ENCODE assay signal across 1 cellular context in the genomic region with DNA sequence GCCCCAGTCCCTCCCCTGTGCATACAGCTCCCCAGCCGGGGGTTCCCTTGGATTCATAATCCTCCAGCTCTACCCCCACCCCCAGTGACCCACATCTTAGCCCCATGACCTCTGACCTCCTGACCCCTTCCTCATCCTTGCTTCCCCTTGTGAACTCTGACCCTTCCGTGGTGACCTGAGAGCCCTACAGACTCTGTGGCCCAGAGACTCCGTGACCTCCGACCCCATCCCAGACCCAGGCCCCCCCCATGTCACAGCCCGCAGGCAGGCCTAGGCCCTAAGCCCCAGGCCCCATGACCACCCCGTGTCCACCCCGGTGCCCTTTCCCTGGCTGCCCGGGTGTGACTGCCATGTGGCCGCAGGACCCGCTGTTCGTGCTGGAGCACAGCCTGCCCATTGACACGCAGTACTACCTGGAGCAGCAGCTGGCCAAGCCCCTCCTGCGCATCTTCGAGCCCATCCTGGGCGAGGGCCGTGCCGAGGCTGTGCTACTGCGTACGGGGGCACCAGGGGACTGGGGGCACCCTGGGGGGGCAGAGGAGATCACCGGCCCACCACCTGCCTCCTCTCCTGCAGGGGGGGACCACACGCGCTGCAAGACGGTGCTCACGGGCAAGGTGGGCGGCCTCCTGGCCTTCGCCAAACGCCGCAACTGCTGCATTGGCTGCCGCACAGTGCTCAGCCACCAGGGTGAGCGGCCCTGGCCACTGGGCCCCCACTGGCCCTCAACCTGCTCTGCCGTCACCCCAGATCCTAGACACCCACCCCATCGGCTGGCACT.
TF ChIP-seq lines count a peak whose summit lies in the region.

No MANE protein-coding gene starts in this region.

TF ChIP-seq in HEK293, 187 proteins besides CTCF, POLR2A, EP300 and RAD21:
- TF ChIP-seq BCL11A (tag by site-specific recombination; IDR thresholded peaks at IDR 0.05; ENCODE audit: low read depth), result peak; percentile 100
- TF ChIP-seq GLIS2 (tag by site-specific recombination; IDR thresholded peaks at IDR 0.05), result peak; percentile 69; the same call in 1 of the 2 replicates
- no peak for TF ChIP-seq ZNF138 (tag by site-specific recombination; IDR thresholded peaks at IDR 0.05; ENCODE audit: borderline replicate concordance)
- TF ChIP-seq ZFP41 (tag by site-specific recombination; IDR thresholded peaks at IDR 0.05; ENCODE audit: borderline replicate concordance), result no peak
- TF ChIP-seq, protein P1, sequence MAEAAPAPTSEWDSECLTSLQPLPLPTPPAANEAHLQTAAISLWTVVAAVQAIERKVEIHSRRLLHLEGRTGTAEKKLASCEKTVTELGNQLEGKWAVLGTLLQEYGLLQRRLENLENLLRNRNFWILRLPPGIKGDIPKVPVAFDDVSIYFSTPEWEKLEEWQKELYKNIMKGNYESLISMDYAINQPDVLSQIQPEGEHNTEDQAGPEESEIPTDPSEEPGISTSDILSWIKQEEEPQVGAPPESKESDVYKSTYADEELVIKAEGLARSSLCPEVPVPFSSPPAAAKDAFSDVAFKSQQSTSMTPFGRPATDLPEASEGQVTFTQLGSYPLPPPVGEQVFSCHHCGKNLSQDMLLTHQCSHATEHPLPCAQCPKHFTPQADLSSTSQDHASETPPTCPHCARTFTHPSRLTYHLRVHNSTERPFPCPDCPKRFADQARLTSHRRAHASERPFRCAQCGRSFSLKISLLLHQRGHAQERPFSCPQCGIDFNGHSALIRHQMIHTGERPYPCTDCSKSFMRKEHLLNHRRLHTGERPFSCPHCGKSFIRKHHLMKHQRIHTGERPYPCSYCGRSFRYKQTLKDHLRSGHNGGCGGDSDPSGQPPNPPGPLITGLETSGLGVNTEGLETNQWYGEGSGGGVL (tag by site-specific recombination; IDR thresholded peaks at IDR 0.05), result 0 out of 2 replicates have a peak, but pooled peaks have one; percentile 10
- TF ChIP-seq, protein P2, sequence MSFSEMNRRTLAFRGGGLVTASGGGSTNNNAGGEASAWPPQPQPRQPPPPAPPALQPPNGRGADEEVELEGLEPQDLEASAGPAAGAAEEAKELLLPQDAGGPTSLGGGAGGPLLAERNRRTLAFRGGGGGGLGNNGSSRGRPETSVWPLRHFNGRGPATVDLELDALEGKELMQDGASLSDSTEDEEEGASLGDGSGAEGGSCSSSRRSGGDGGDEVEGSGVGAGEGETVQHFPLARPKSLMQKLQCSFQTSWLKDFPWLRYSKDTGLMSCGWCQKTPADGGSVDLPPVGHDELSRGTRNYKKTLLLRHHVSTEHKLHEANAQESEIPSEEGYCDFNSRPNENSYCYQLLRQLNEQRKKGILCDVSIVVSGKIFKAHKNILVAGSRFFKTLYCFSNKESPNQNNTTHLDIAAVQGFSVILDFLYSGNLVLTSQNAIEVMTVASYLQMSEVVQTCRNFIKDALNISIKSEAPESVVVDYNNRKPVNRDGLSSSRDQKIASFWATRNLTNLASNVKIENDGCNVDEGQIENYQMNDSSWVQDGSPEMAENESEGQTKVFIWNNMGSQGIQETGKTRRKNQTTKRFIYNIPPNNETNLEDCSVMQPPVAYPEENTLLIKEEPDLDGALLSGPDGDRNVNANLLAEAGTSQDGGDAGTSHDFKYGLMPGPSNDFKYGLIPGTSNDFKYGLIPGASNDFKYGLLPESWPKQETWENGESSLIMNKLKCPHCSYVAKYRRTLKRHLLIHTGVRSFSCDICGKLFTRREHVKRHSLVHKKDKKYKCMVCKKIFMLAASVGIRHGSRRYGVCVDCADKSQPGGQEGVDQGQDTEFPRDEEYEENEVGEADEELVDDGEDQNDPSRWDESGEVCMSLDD (tag by site-specific recombination; IDR thresholded peaks at IDR 0.05), result peak; percentile 72
- TF ChIP-seq KLF9 (tag by site-specific recombination; IDR thresholded peaks at IDR 0.05; ENCODE audit: low read depth), result no peak
- TF ChIP-seq, protein P3, sequence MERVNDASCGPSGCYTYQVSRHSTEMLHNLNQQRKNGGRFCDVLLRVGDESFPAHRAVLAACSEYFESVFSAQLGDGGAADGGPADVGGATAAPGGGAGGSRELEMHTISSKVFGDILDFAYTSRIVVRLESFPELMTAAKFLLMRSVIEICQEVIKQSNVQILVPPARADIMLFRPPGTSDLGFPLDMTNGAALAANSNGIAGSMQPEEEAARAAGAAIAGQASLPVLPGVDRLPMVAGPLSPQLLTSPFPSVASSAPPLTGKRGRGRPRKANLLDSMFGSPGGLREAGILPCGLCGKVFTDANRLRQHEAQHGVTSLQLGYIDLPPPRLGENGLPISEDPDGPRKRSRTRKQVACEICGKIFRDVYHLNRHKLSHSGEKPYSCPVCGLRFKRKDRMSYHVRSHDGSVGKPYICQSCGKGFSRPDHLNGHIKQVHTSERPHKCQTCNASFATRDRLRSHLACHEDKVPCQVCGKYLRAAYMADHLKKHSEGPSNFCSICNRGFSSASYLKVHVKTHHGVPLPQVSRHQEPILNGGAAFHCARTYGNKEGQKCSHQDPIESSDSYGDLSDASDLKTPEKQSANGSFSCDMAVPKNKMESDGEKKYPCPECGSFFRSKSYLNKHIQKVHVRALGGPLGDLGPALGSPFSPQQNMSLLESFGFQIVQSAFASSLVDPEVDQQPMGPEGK (tag by site-specific recombination; IDR thresholded peaks at IDR 0.05), result peak; percentile 51; the same call in 1 of the 2 replicates
- peak; percentile 68; the same call in 1 of the 2 replicates for TF ChIP-seq ZBTB7A (tag by site-specific recombination; IDR thresholded peaks at IDR 0.05; ENCODE audit: low read depth)
- TF ChIP-seq, protein P4, sequence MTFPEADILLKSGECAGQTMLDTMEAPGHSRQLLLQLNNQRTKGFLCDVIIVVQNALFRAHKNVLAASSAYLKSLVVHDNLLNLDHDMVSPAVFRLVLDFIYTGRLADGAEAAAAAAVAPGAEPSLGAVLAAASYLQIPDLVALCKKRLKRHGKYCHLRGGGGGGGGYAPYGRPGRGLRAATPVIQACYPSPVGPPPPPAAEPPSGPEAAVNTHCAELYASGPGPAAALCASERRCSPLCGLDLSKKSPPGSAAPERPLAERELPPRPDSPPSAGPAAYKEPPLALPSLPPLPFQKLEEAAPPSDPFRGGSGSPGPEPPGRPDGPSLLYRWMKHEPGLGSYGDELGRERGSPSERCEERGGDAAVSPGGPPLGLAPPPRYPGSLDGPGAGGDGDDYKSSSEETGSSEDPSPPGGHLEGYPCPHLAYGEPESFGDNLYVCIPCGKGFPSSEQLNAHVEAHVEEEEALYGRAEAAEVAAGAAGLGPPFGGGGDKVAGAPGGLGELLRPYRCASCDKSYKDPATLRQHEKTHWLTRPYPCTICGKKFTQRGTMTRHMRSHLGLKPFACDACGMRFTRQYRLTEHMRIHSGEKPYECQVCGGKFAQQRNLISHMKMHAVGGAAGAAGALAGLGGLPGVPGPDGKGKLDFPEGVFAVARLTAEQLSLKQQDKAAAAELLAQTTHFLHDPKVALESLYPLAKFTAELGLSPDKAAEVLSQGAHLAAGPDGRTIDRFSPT (tag by site-specific recombination; IDR thresholded peaks at IDR 0.05), result peak; percentile 58
- 0 out of 2 replicates have a peak, but pooled peaks have one; percentile 63 for TF ChIP-seq KLF1 (tag by site-specific recombination; IDR thresholded peaks at IDR 0.05)
- TF ChIP-seq, protein P5, sequence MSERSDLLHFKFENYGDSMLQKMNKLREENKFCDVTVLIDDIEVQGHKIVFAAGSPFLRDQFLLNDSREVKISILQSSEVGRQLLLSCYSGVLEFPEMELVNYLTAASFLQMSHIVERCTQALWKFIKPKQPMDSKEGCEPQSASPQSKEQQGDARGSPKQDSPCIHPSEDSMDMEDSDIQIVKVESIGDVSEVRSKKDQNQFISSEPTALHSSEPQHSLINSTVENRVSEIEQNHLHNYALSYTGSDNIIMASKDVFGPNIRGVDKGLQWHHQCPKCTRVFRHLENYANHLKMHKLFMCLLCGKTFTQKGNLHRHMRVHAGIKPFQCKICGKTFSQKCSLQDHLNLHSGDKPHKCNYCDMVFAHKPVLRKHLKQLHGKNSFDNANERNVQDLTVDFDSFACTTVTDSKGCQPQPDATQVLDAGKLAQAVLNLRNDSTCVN (tag by site-specific recombination; optimal IDR thresholded peaks at IDR 0.05), result peak; percentile 7
- TF ChIP-seq KLF8 (tag by site-specific recombination; IDR thresholded peaks at IDR 0.05), result peak; percentile 69; the same call in 1 of the 2 replicates
- peak; percentile 24; the same call in 1 of the 2 replicates for TF ChIP-seq ZNF623 (tag by site-specific recombination; IDR thresholded peaks at IDR 0.05)
- peak; percentile 100 for TF ChIP-seq BCL11B (tag by site-specific recombination; IDR thresholded peaks at IDR 0.05; ENCODE audit: low read depth)
- TF ChIP-seq SP2 (tag by site-specific recombination; IDR thresholded peaks at IDR 0.05), result 0 out of 2 replicates have a peak, but pooled peaks have one; percentile 1
